ENCODE assay signal across 29 cellular contexts in genomic region chr7:78473011-78473410, GRCh38.
DNase-seq lines count a peak whose midpoint lies in the region; ATAC-seq and TF ChIP-seq lines count a peak whose summit lies in the region.
"Had no signal": no experiment of that assay in that cellular context is flagged by ENCODE, and none has a peak within 500 bp of the region (broad histone marks: within the 10 kb centered on the region; RNA-seq: fewer than 3 reads in every experiment).

No MANE protein-coding gene starts in this region.

- no peaks in the 10 kb centered on the region for H3K9me2 ChIP-seq in SK-N-SH

- no peaks in the 10 kb centered on the region for H3K4me1 Mint-ChIP-seq in natural killer cell treated with Interleukin-12 subunit alpha and Interleukin-12 subunit beta and Interleukin-15 and Interleukin-18, amount 100 ng/mL, for 72 hours (ENCODE audit: low read depth in 2 of 2)
- H3K4me1 Mint-ChIP-seq: activated CD4-positive, alpha-beta memory T cell treated with anti-CD3 and anti-CD28 coated beads, Interleukin-2, amount 10 ng/mL, durations not matched to agents 7 days and 5 days; activated naive CD8-positive, alpha-beta T cell treated with anti-CD3 and anti-CD28 coated beads, Interleukin-2, amount 50 U/mL, for 24 hours; central memory CD8-positive, alpha-beta T cell; stimulated activated effector memory CD8-positive, alpha-beta T cell treated with anti-CD3 and anti-CD28 coated beads, Interleukin-12 subunit alpha, Interleukin-12 subunit beta, amount 100 ng/mL, for 72 hours; T-helper 17 cell had no signal

- H3K36me3 ChIP-seq in SK-N-SH (replicated peaks in 1 of 2; ENCODE audit: control insufficient read depth in 1 of 2, insufficient read depth in 2 of 2, low read length in 1 of 2) (no peaks in the 10 kb centered on the region), smooth muscle cell (ENCODE audit: low read depth) (no peaks in the 10 kb centered on the region)
- H3K36me3 ChIP-seq: BLaER1 treated with 17β-estradiol and CSF1 and Interleukin-3, amounts not matched to agents 10 nM and 100 nM; esophagus muscularis mucosa; prostate gland; sigmoid colon; transverse colon had no signal

- H4K20me1 ChIP-seq in SK-N-SH (ENCODE audit: insufficient read depth) = no peaks in the 10 kb centered on the region
- H4K20me1 ChIP-seq in smooth muscle cell (ENCODE audit: low read depth) = no peaks in the 10 kb centered on the region
- H4K20me1 ChIP-seq: BLaER1 treated with 17β-estradiol and CSF1 and Interleukin-3, amounts not matched to agents 10 nM and 100 nM had no signal

- DNase-seq in AG09309 (ENCODE audit: low read depth) (peak; percentile 25), GM04504 (ENCODE audit: low read depth) (peak; percentile 41), SK-N-SH (no peak), kidney tubule cell (ENCODE audit: low spot score) (peak; percentile 15), smooth muscle cell (lab: John Stamatoyannopoulos, UW; ENCODE audit: unreplicated experiment) (no peak)
- DNase-seq in natural killer cell treated with Interleukin-12 subunit alpha and Interleukin-12 subunit beta and Interleukin-15 and Interleukin-18, amount 100 ng/mL, for 72 hours (ENCODE audit: low spot score) = no peak
- no peak for DNase-seq in activated CD4-positive, alpha-beta T cell treated with anti-CD3 and anti-CD28 coated beads for 4 hours
- DNase-seq: activated CD4-positive, alpha-beta memory T cell treated with anti-CD3 and anti-CD28 coated beads, Interleukin-2, amount 10 ng/mL, durations not matched to agents 7 days and 5 days; activated CD4-positive, CD25-positive, alpha-beta regulatory T cell treated with anti-CD3 and anti-CD28 coated beads, Interleukin-2, amount 50 U/mL, for 72 hours; activated CD8-positive, alpha-beta memory T cell treated with anti-CD3 and anti-CD28 coated beads, Interleukin-2, amount 50 U/mL, for 4 hours; activated naive CD4-positive, alpha-beta T cell; activated naive CD8-positive, alpha-beta T cell treated with anti-CD3 and anti-CD28 coated beads, Interleukin-2, amount 50 U/mL, for 24 hours; DMS53; GDM1; KG1; NCI-H1417; NCI-H2029 treated with DMSO at 0.1 percent for 48 hours; NCI-H2227 treated with DMSO at 0.1 percent for 48 hours; PC-9; sigmoid colon; T-helper 17 cell; transverse colon had no signal

- H3K4me2 ChIP-seq in SK-N-SH (no peak overlapping the region), smooth muscle cell (no peak overlapping the region)
- H3K4me2 ChIP-seq: BLaER1 treated with 17β-estradiol and CSF1 and Interleukin-3, amounts not matched to agents 10 nM and 100 nM; PC-9 had no signal

- POLR2A ChIA-PET in SK-N-SH (lab: Yijun Ruan, JAX) = no interaction called here

- TF ChIP-seq CTCF in AG09309 (IDR thresholded peaks at IDR 0.05; ENCODE audit: control insufficient read depth, insufficient read depth, low read depth, low read length, missing control alignments) (no peak), SK-N-SH (IDR thresholded peaks at IDR 0.05) (no peak), smooth muscle cell (IDR thresholded peaks at IDR 0.05; ENCODE audit: borderline replicate concordance, insufficient read depth, poor library complexity, severe bottlenecking) (no peak)

- no peak overlapping the region for H3K27ac Mint-ChIP-seq in natural killer cell treated with Interleukin-12 subunit alpha and Interleukin-12 subunit beta and Interleukin-15 and Interleukin-18, amount 100 ng/mL, for 72 hours
- H3K27ac Mint-ChIP-seq: activated CD4-positive, alpha-beta memory T cell treated with anti-CD3 and anti-CD28 coated beads, Interleukin-2, amount 10 ng/mL, durations not matched to agents 7 days and 5 days; activated naive CD8-positive, alpha-beta T cell treated with anti-CD3 and anti-CD28 coated beads, Interleukin-2, amount 50 U/mL, for 24 hours; stimulated activated effector memory CD8-positive, alpha-beta T cell treated with anti-CD3 and anti-CD28 coated beads, Interleukin-12 subunit alpha, Interleukin-12 subunit beta, amount 100 ng/mL, for 72 hours; T-helper 17 cell had no signal

- TF ChIP-seq RAD21 in SK-N-SH (IDR thresholded peaks at IDR 0.05; ENCODE audit: low read length) = no peak

- H3K36me3 Mint-ChIP-seq in natural killer cell treated with Interleukin-12 subunit alpha and Interleukin-12 subunit beta and Interleukin-15 and Interleukin-18, amount 100 ng/mL, for 72 hours = no peaks in the 10 kb centered on the region
- H3K36me3 Mint-ChIP-seq: stimulated activated effector memory CD8-positive, alpha-beta T cell treated with anti-CD3 and anti-CD28 coated beads, Interleukin-12 subunit alpha, Interleukin-12 subunit beta, amount 100 ng/mL, for 72 hours had no signal

- H3F3A ChIP-seq in SK-N-SH (replicated peaks; ENCODE audit: insufficient read depth) = no peaks in the 10 kb centered on the region
- no peaks in the 10 kb centered on the region for H3F3A ChIP-seq in smooth muscle cell (ENCODE audit: low read depth)

- WGBS in SK-N-SH (ENCODE audit: low lambda C conversion rate) = 62% methylated on average over 1 of the region's 1 CpG
- 66% methylated on average over 1 of the region's 1 CpG for WGBS in smooth muscle cell (ENCODE audit: low lambda C conversion rate)

- no peak for ATAC-seq in natural killer cell treated with Interleukin-12 subunit alpha and Interleukin-12 subunit beta and Interleukin-15 and Interleukin-18, amount 100 ng/mL, for 72 hours
- no peak for ATAC-seq in HG02623 (IDR thresholded peaks at IDR 0.05; ENCODE audit: unreplicated experiment)
- ATAC-seq: activated naive CD8-positive, alpha-beta T cell treated with anti-CD3 and anti-CD28 coated beads, Interleukin-2, amount 50 U/mL, for 24 hours; Right ventricle myocardium inferior; stimulated activated effector memory CD8-positive, alpha-beta T cell treated with anti-CD3 and anti-CD28 coated beads, Interleukin-12 subunit alpha, Interleukin-12 subunit beta, amount 100 ng/mL, for 72 hours; T-helper 17 cell had no signal

- no peaks in the 10 kb centered on the region for H3K79me2 ChIP-seq in SK-N-SH (ENCODE audit: insufficient read depth)
- no peaks in the 10 kb centered on the region for H3K79me2 ChIP-seq in smooth muscle cell (ENCODE audit: low read depth)

- H3K27ac ChIP-seq in SK-N-SH (ENCODE audit: low read depth in 2 of 2, low read length in 1 of 2) = no peak overlapping the region
- no peak overlapping the region for H3K27ac ChIP-seq in smooth muscle cell (ENCODE audit: low read depth)
- H3K27ac ChIP-seq: BLaER1 treated with 17β-estradiol and CSF1 and Interleukin-3, amounts not matched to agents 10 nM and 100 nM; esophagus muscularis mucosa; PC-9; prostate gland; sigmoid colon; transverse colon had no signal

- H3K9me3 ChIP-seq in SK-N-SH (no peaks in the 10 kb centered on the region), smooth muscle cell (replicated peaks; ENCODE audit: low read depth) (no peaks in the 10 kb centered on the region)
- H3K9me3 ChIP-seq: BLaER1 treated with 17β-estradiol and CSF1 and Interleukin-3, amounts not matched to agents 10 nM and 100 nM; esophagus muscularis mucosa; prostate gland; sigmoid colon; transverse colon had no signal

- H3K9me3 Mint-ChIP-seq in natural killer cell treated with Interleukin-12 subunit alpha and Interleukin-12 subunit beta and Interleukin-15 and Interleukin-18, amount 100 ng/mL, for 72 hours = peaks cover 7% of the 10 kb centered on the region
- H3K9me3 Mint-ChIP-seq: activated CD4-positive, alpha-beta memory T cell treated with anti-CD3 and anti-CD28 coated beads, Interleukin-2, amount 10 ng/mL, durations not matched to agents 7 days and 5 days; activated naive CD8-positive, alpha-beta T cell treated with anti-CD3 and anti-CD28 coated beads, Interleukin-2, amount 50 U/mL, for 24 hours had no signal

- TF ChIP-seq EP300 in SK-N-SH (IDR thresholded peaks at IDR 0.05; ENCODE audit: borderline replicate concordance in 1 of 2, low read depth in 1 of 2, low read length in 1 of 2) = no peak

- H3K27me3 Mint-ChIP-seq in natural killer cell treated with Interleukin-12 subunit alpha and Interleukin-12 subunit beta and Interleukin-15 and Interleukin-18, amount 100 ng/mL, for 72 hours = no peaks in the 10 kb centered on the region
- H3K27me3 Mint-ChIP-seq: activated CD4-positive, alpha-beta memory T cell treated with anti-CD3 and anti-CD28 coated beads, Interleukin-2, amount 10 ng/mL, durations not matched to agents 7 days and 5 days; central memory CD8-positive, alpha-beta T cell; T-helper 17 cell had no signal

- no peak overlapping the region for H3K4me3 Mint-ChIP-seq in natural killer cell treated with Interleukin-12 subunit alpha and Interleukin-12 subunit beta and Interleukin-15 and Interleukin-18, amount 100 ng/mL, for 72 hours
- H3K4me3 Mint-ChIP-seq: activated CD4-positive, alpha-beta memory T cell treated with anti-CD3 and anti-CD28 coated beads, Interleukin-2, amount 10 ng/mL, durations not matched to agents 7 days and 5 days; activated naive CD8-positive, alpha-beta T cell treated with anti-CD3 and anti-CD28 coated beads, Interleukin-2, amount 50 U/mL, for 24 hours; central memory CD8-positive, alpha-beta T cell; stimulated activated effector memory CD8-positive, alpha-beta T cell treated with anti-CD3 and anti-CD28 coated beads, Interleukin-12 subunit alpha, Interleukin-12 subunit beta, amount 100 ng/mL, for 72 hours; T-helper 17 cell had no signal

- H2AFZ ChIP-seq in SK-N-SH (ENCODE audit: low read depth) (no peak overlapping the region), smooth muscle cell (ENCODE audit: low read depth) (no peak overlapping the region)
- H2AFZ ChIP-seq: PC-9 had no signal

- CTCF ChIA-PET in SK-N-SH (lab: Yijun Ruan, JAX) = interaction anchor here (1.2 to 1.4 kb wide), 4 partner anchors 8 to 825 kb away, joined by 3 to 5 read pairs (median 4); no protein-coding TSS in a partner anchor

- H3K9ac ChIP-seq in SK-N-SH (no peak overlapping the region), smooth muscle cell (ENCODE audit: low read depth) (no peak overlapping the region)
- H3K9ac ChIP-seq: BLaER1 treated with 17β-estradiol and CSF1 and Interleukin-3, amounts not matched to agents 10 nM and 100 nM had no signal

- H3K4me1 ChIP-seq in SK-N-SH (ENCODE audit: control insufficient read depth in 1 of 2, insufficient read depth in 2 of 2, low read depth in 1 of 2, low read length in 1 of 2) = peaks cover 12 to 16% of the 10 kb centered on the region in 2 experiments; a peak in 3 of 4 replicates
- no peaks in the 10 kb centered on the region for H3K4me1 ChIP-seq in smooth muscle cell (ENCODE audit: low read depth)
- H3K4me1 ChIP-seq: BLaER1 treated with 17β-estradiol and CSF1 and Interleukin-3, amounts not matched to agents 10 nM and 100 nM; esophagus muscularis mucosa; prostate gland; transverse colon had no signal

- no peaks in the 10 kb centered on the region for H3K27me3 ChIP-seq in SK-N-SH (ENCODE audit: insufficient read depth)
- H3K27me3 ChIP-seq in smooth muscle cell (ENCODE audit: low read depth) = no peaks in the 10 kb centered on the region
- H3K27me3 ChIP-seq: BLaER1 treated with 17β-estradiol and CSF1 and Interleukin-3, amounts not matched to agents 10 nM and 100 nM; esophagus muscularis mucosa; sigmoid colon; transverse colon had no signal

- H3K4me3 ChIP-seq in AG09309 (ENCODE audit: control insufficient read depth, low read depth, low read length) (no peak overlapping the region), SK-N-SH (ENCODE audit: low read depth in 2 of 2, low read length in 1 of 2) (no peak overlapping the region), smooth muscle cell (no peak overlapping the region)
- H3K4me3 ChIP-seq: BLaER1 treated with 17β-estradiol and CSF1 and Interleukin-3, amounts not matched to agents 10 nM and 100 nM; esophagus muscularis mucosa; PC-9; prostate gland; sigmoid colon; transverse colon had no signal

Comparison
In these comparisons a context has a peak if more than half of its experiments do, and no peak if none do; other contexts are left out.
1. DNase-seq: peak in AG09309 (single experiment), GM04504 (single experiment) and kidney tubule cell (single experiment); none in SK-N-SH (single experiment), smooth muscle cell (single experiment), natural killer cell treated with Interleukin-12 subunit alpha and Interleukin-12 subunit beta and Interleukin-15 and Interleukin-18, amount 100 ng/mL, for 72 hours (single experiment) and activated CD4-positive, alpha-beta T cell treated with anti-CD3 and anti-CD28 coated beads for 4 hours (0 of 2).